8 cellular contexts compared by ENCODE assay signal in genomic region chr1:2412395-2412772, GRCh38. TPM values are rescaled to one million over a fixed set of nuclear protein-coding genes. Genes with fewer than 3 reads are reported as not detected.
A peak's percentile ranks its signal among the peaks of the same experiment; 100 is the strongest.
DNase-seq lines count a peak whose midpoint lies in the region; ATAC-seq, FAIRE-seq and TF ChIP-seq lines count a peak whose summit lies in the region.

TSS of gene PEX10 (minus strand) at chr1:2412564. CDS start at chr1:2412502, 62 bp downstream.

- H3K27me3 ChIP-seq in KMS-11 (ENCODE audit: insufficient read depth, low read depth) (peaks cover 27% of the 10 kb centered on the region), esophagus muscularis mucosa (peaks cover 0 to 23% (median 3%) of the 10 kb centered on the region in 4 donors), muscle layer of duodenum (ENCODE audit: low read depth, low read length) (no peaks in the 10 kb centered on the region)

- H3K4me2 ChIP-seq in KMS-11: peak within 1 kb of the TSS; percentile 92

- peak within 1 kb of the TSS; percentile 93 to 95 for H3K4me3 Mint-ChIP-seq in activated T-cell treated with anti-CD3 and anti-CD28 coated beads, Interleukin-2, amount 50 U/mL, for 72 hours

- TF ChIP-seq EP300 in esophagus muscularis mucosa (IDR thresholded peaks at IDR 0.05): no peak

- H3K27ac ChIP-seq in KMS-11: peak within 1 kb of the TSS; percentile 55
- H3K27ac ChIP-seq in esophagus muscularis mucosa (replicated peaks in 1 of 4): peak within 1 kb of the TSS; percentile 87 to 95 (median 92)
- H3K27ac ChIP-seq in muscle layer of duodenum (ENCODE audit: low read length): peak within 1 kb of the TSS; percentile 45

- no peaks in the 10 kb centered on the region for H3K9me3 Mint-ChIP-seq in activated T-cell treated with anti-CD3 and anti-CD28 coated beads, Interleukin-2, amount 50 U/mL, for 72 hours

- peak within 1 kb of the TSS; percentile 46 for H3K27ac Mint-ChIP-seq in activated T-cell treated with anti-CD3 and anti-CD28 coated beads, Interleukin-2, amount 50 U/mL, for 72 hours

- H3K9me3 ChIP-seq in esophagus muscularis mucosa (no peaks in the 10 kb centered on the region), muscle layer of duodenum (ENCODE audit: control insufficient read depth in 1 of 2, low read length in 2 of 2) (no peaks in the 10 kb centered on the region)

- H3K4me1 Mint-ChIP-seq in activated T-cell treated with anti-CD3 and anti-CD28 coated beads, Interleukin-2, amount 50 U/mL, for 72 hours (ENCODE audit: low read depth): peaks cover 53% of the 10 kb centered on the region

- no peaks in the 10 kb centered on the region for H3K27me3 Mint-ChIP-seq in activated T-cell treated with anti-CD3 and anti-CD28 coated beads, Interleukin-2, amount 50 U/mL, for 72 hours (ENCODE audit: low read depth)

- H3K79me2 ChIP-seq in KMS-11 (ENCODE audit: insufficient read depth, low read depth): 0 out of 2 replicates have a peak, but pooled peaks cover 5% of the 10 kb centered on the region

- FAIRE-seq in RCC 7860 (lab: Jason Lieb, UNC): no peak

- H4K20me1 ChIP-seq in KMS-11 (ENCODE audit: insufficient read depth): no peaks in the 10 kb centered on the region

- H3K9ac ChIP-seq in KMS-11: peak within 1 kb of the TSS; percentile 81

- DNase-seq in DMS79 (lab: John Stamatoyannopoulos, UW) (peak; percentile 90), RCC 7860 (ENCODE audit: low spot score) (peak; percentile 88), esophagus muscularis mucosa (ENCODE audit: extremely low spot score) (peak; percentile 99)
- peak; percentile 100 for DNase-seq in activated T-cell treated with anti-CD3 and anti-CD28 coated beads, Interleukin-2, amount 50 U/mL, for 72 hours
- peak; percentile 98 for DNase-seq in stimulated activated CD8-positive, alpha-beta memory T cell treated with anti-CD3 and anti-CD28 coated beads, Interleukin-7, amount 100 ng/mL, for 24 hours (ENCODE audit: low read depth)

- H3K36me3 ChIP-seq in KMS-11 (ENCODE audit: insufficient read depth) (no peaks in the 10 kb centered on the region), esophagus muscularis mucosa (peaks cover 9 to 29% (median 20%) of the 10 kb centered on the region in 4 donors), muscle layer of duodenum (ENCODE audit: control insufficient read depth in 1 of 2, insufficient read depth in 2 of 2, low read length in 2 of 2) (peaks cover 3 to 24% of the 10 kb centered on the region in 2 donors)

- H3K36me3 Mint-ChIP-seq in activated T-cell treated with anti-CD3 and anti-CD28 coated beads, Interleukin-2, amount 50 U/mL, for 72 hours (ENCODE audit: insufficient read depth in 2 of 2): peaks cover 0 to 2% of the 10 kb centered on the region in 2 donors

- peak within 1 kb of the TSS; percentile 83 for H2AFZ ChIP-seq in KMS-11 (ENCODE audit: low read depth)

- TF ChIP-seq POLR2A in esophagus muscularis mucosa (IDR thresholded peaks at IDR 0.05; ENCODE audit: low read depth): no peak

- peak; percentile 76 for ATAC-seq in GM21786 (IDR thresholded peaks at IDR 0.05; ENCODE audit: unreplicated experiment)
- ATAC-seq in activated T-cell treated with anti-CD3 and anti-CD28 coated beads, Interleukin-2, amount 50 U/mL, for 72 hours (replicated peaks in 1 of 2): peak; percentile 90 to 94

- intact Hi-C loops in esophagus muscularis mucosa (cut with DNase I): loop anchor here (2.0 to 5.0 kb wide), 3 partner anchors 115 to 230 kb away; partner anchors contain the start of gene PANK4

- H3K4me3 ChIP-seq in KMS-11 (IDR thresholded peaks at IDR 0.05; ENCODE audit: insufficient read depth, low read depth, low read length): peak within 1 kb of the TSS; percentile 39
- peak within 1 kb of the TSS; percentile 75 to 97 (median 94) for H3K4me3 ChIP-seq in esophagus muscularis mucosa
- peak within 1 kb of the TSS; percentile 64 to 93 for H3K4me3 ChIP-seq in muscle layer of duodenum (ENCODE audit: low read depth in 1 of 2, low read length in 2 of 2)

- peaks cover 25% of the 10 kb centered on the region for H3K4me1 ChIP-seq in KMS-11 (ENCODE audit: low read depth, poor library complexity, severe bottlenecking)
- peaks cover 27 to 37% (median 30%) of the 10 kb centered on the region in 4 donors for H3K4me1 ChIP-seq in esophagus muscularis mucosa
- peaks cover 8 to 23% of the 10 kb centered on the region in 2 donors for H3K4me1 ChIP-seq in muscle layer of duodenum (ENCODE audit: control insufficient read depth in 1 of 2, insufficient read depth in 2 of 2, low read length in 2 of 2)

- no peak for TF ChIP-seq CTCF in KMS-11 (conservative IDR thresholded peaks at IDR 0.05; ENCODE audit: low read depth, low read length)
- TF ChIP-seq CTCF in esophagus muscularis mucosa (IDR thresholded peaks at IDR 0.05): peak in 1 of 3 experiments; percentile 4

- 3% methylated on average over 8 of the region's 55 CpGs for WGBS in esophagus muscularis mucosa

RNA-seq across cellular contexts. Expression of gene PEX10, which starts in this region (rescaled TPM):
- total RNA-seq in activated T-cell treated with anti-CD3 and anti-CD28 coated beads, Interleukin-2, amount 50 U/mL, for 72 hours: 10 to 100 TPM; 10.2 to 11.4 TPM
- 10 to 100 TPM; 14.2 to 27.1 (median 20.3) TPM for total RNA-seq in esophagus muscularis mucosa

Comparison
In these comparisons a context has a peak if more than half of its experiments do, and no peak if none do; other contexts are left out.
1. Peak in every context shown above with its lines: DNase-seq, ATAC-seq, H3K4me3 ChIP-seq and H3K27ac ChIP-seq.
2. H3K4me3 ChIP-seq: peak in every context shown above with its lines; median percentile 94 in esophagus muscularis mucosa; 78 in muscle layer of duodenum; 39 in KMS-11.